In genomic region chr9:101448680-101449070, GRCh38 we compare ENCODE assay signal across 10 cellular contexts. TPM values are rescaled to one million over a fixed set of nuclear protein-coding genes. Genes with fewer than 3 reads are reported as not detected.
DNase-seq lines count a peak whose midpoint lies in the region; ATAC-seq and TF ChIP-seq lines count a peak whose summit lies in the region.
"Had no signal": no experiment of that assay in that cellular context is flagged by ENCODE, and none has a peak within 500 bp of the region (broad histone marks: within the 10 kb centered on the region; RNA-seq: fewer than 3 reads in every experiment).

No MANE protein-coding gene starts in this region.

- peaks cover 2% of the 10 kb centered on the region for H3K27me3 Mint-ChIP-seq in progenitor cell of endocrine pancreas

- no peak overlapping the region for H3K27ac Mint-ChIP-seq in progenitor cell of endocrine pancreas

- TF ChIP-seq CTCF in MM.1S (IDR thresholded peaks at IDR 0.05; ENCODE audit: low read length) (no peak), progenitor cell of endocrine pancreas (IDR thresholded peaks at IDR 0.05; ENCODE audit: unreplicated experiment) (no peak), ovary (IDR thresholded peaks at IDR 0.05) (no peak)

- H3K9me3 ChIP-seq in GM23248 (ENCODE audit: low read depth) = no peaks in the 10 kb centered on the region
- H3K9me3 ChIP-seq in MM.1S (replicated peaks; ENCODE audit: insufficient read depth, low read length) = no peaks in the 10 kb centered on the region
- peaks cover 0 to 12% of the 10 kb centered on the region in 2 donors for H3K9me3 ChIP-seq in duodenal mucosa (ENCODE audit: control insufficient read depth in 1 of 2, low read length in 2 of 2)
- H3K9me3 ChIP-seq in ovary = no peaks in the 10 kb centered on the region

- H3K36me3 Mint-ChIP-seq in progenitor cell of endocrine pancreas (ENCODE audit: insufficient read depth) = peaks cover 1% of the 10 kb centered on the region

- no peak for TF ChIP-seq EP300 in ovary (IDR thresholded peaks at IDR 0.05)

- no peak for ATAC-seq in GM21360 (IDR thresholded peaks at IDR 0.05; ENCODE audit: unreplicated experiment)

- H3K4me3 ChIP-seq in GM23248 (peak overlapping the region; percentile 78), MM.1S (ENCODE audit: low read length) (peak overlapping the region; percentile 83), duodenal mucosa (ENCODE audit: low read depth in 1 of 2, low read length in 2 of 2) (peak overlapping the region; percentile 13 to 68), ovary (no peak overlapping the region)

- H3K27me3 ChIP-seq in GM23248 (replicated peaks; ENCODE audit: insufficient read depth) (0 out of 2 replicates have a peak, but pooled peaks cover 7% of the 10 kb centered on the region), MM.1S (replicated peaks; ENCODE audit: insufficient read depth, low read length) (no peaks in the 10 kb centered on the region), duodenal mucosa (ENCODE audit: control insufficient read depth in 1 of 2, insufficient read depth in 2 of 2, low read length in 2 of 2) (no peaks in the 10 kb centered on the region), ovary (no peaks in the 10 kb centered on the region)

- H4K20me1 ChIP-seq in GM23248 (ENCODE audit: insufficient read depth) (no peaks in the 10 kb centered on the region), MM.1S (ENCODE audit: insufficient read depth, low read length) (no peaks in the 10 kb centered on the region)

- in situ Hi-C loops in GM23248 (cut with MboI) = no loop called here

- H2AFZ ChIP-seq in GM23248 (peak overlapping the region; percentile 80), MM.1S (ENCODE audit: low read length) (peak overlapping the region; percentile 83)

- peaks cover 10% of the 10 kb centered on the region for H3K4me1 Mint-ChIP-seq in progenitor cell of endocrine pancreas (ENCODE audit: low read depth)

- intact Hi-C loops in ovary (cut with DNase I) = no loop called here

- H3K36me3 ChIP-seq in GM23248 (ENCODE audit: low read depth) (no peaks in the 10 kb centered on the region), MM.1S (replicated peaks; ENCODE audit: insufficient read depth, low read length) (no peaks in the 10 kb centered on the region), duodenal mucosa (ENCODE audit: control insufficient read depth in 1 of 2, insufficient read depth in 2 of 2, low read length in 2 of 2) (no peaks in the 10 kb centered on the region), ovary (no peaks in the 10 kb centered on the region)

- TF ChIP-seq POLR2A in ovary (IDR thresholded peaks at IDR 0.05) = no peak

- H3K9me2 ChIP-seq in GM23248 (ENCODE audit: insufficient read depth) = no peaks in the 10 kb centered on the region
- H3K9me2 ChIP-seq in MM.1S (replicated peaks; ENCODE audit: insufficient read depth, low read length) = no peaks in the 10 kb centered on the region

- H3F3A ChIP-seq in GM23248 (ENCODE audit: insufficient read depth) = no peaks in the 10 kb centered on the region
- no peaks in the 10 kb centered on the region for H3F3A ChIP-seq in MM.1S (ENCODE audit: insufficient read depth, low read length)

- H3K9me3 Mint-ChIP-seq in progenitor cell of endocrine pancreas (ENCODE audit: low read depth) = peaks cover 16% of the 10 kb centered on the region

- WGBS in GM23248 (ENCODE audit: low coverage in 1 of 2, low lambda C conversion rate in 2 of 2, missing lambda C conversion rate in 2 of 2), 2 experiments = 36 to 50% methylated on average over 4 of the region's 4 CpGs
- 48 to 62% (median 55%) methylated on average over 4 of the region's 4 CpGs for WGBS in ovary, 3 donors

- H3K9ac ChIP-seq in GM23248 = no peak overlapping the region
- peak overlapping the region; percentile 80; the same call in 1 of the 2 replicates for H3K9ac ChIP-seq in MM.1S (ENCODE audit: low read length)
- H3K9ac ChIP-seq in duodenal mucosa (ENCODE audit: low read depth in 1 of 2, low read length in 2 of 2) = no peak overlapping the region

- no peaks in the 10 kb centered on the region for H3K79me2 ChIP-seq in GM23248 (ENCODE audit: insufficient read depth)
- H3K79me2 ChIP-seq in MM.1S (ENCODE audit: low read length) = no peaks in the 10 kb centered on the region

- H3K4me1 ChIP-seq in GM23248 (ENCODE audit: insufficient read depth) (peaks cover 3% of the 10 kb centered on the region; the same call in 1 of the 2 replicates), MM.1S (ENCODE audit: low read length) (peaks cover 4% of the 10 kb centered on the region), duodenal mucosa (ENCODE audit: control insufficient read depth in 1 of 2, insufficient read depth in 2 of 2, low read length in 2 of 2) (peaks cover 18 to 25% of the 10 kb centered on the region in 2 donors), ovary (ENCODE audit: insufficient read depth) (no peaks in the 10 kb centered on the region)

- no peak for DNase-seq in GM23248
- no peak for DNase-seq in MM.1S
- DNase-seq in progenitor cell of endocrine pancreas (ENCODE audit: low spot score, unreplicated experiment) = no peak
- no peak for DNase-seq in ovary
- DNase-seq in activated CD8-positive, alpha-beta memory T cell treated with anti-CD3 and anti-CD28 coated beads, Interleukin-2, amount 50 U/mL, for 48 hours = no peak
- DNase-seq: GF-D8, NCI-H2171 had no signal

- H3K27ac ChIP-seq in GM23248 (no peak overlapping the region), MM.1S (ENCODE audit: low read length) (peak overlapping the region; percentile 61; the same call in 1 of the 2 replicates), duodenal mucosa (ENCODE audit: low read depth, low read length) (no peak overlapping the region), ovary (no peak overlapping the region)

- H3K4me2 ChIP-seq in GM23248 (ENCODE audit: unreplicated experiment) (peak overlapping the region; percentile 81), MM.1S (ENCODE audit: low read depth, low read length) (peak overlapping the region; percentile 60)

- peak overlapping the region; percentile 78 for H3K4me3 Mint-ChIP-seq in progenitor cell of endocrine pancreas (ENCODE audit: low read depth)

RNA-seq across cellular contexts. Expression of gene ALDOB, which starts 13.1 kb away (rescaled TPM):
- not detected in 2 replicates for total RNA-seq in GM23248 (2014; rRNA removed; shearing (Covaris generic))
- polyA plus RNA-seq in GM23248 (2016; fragmentation: Nextera tagmentation; extraction: Ambion mirVana) = 0.08 TPM in 1 of 2 replicates, not detected in the other
- not detected in 2 replicates for total RNA-seq in progenitor cell of endocrine pancreas
- 10 to 100 TPM in 1 of 7 donors, 1 to 10 TPM in 2, under 1 TPM in 2, not detected in 2; 0.37 to 14.7 (median 1.0) TPM for total RNA-seq in ovary
- under 1 TPM; 0.18 to 0.27 TPM for polyA plus RNA-seq in ovary
- total RNA-seq: HT1080 had no signal

RNA-seq across cellular contexts. Expression of gene ZNF189, which starts 50.0 kb away (rescaled TPM):
- total RNA-seq in GM23248 (2014; rRNA removed; shearing (Covaris generic)) = 10.2 and 16.6 TPM in 2 replicates
- polyA plus RNA-seq in GM23248 (2016; fragmentation: Nextera tagmentation; extraction: Ambion mirVana) = 7.0 and 7.1 TPM in 2 replicates
- total RNA-seq in progenitor cell of endocrine pancreas = 31.4 and 32.5 TPM in 2 replicates
- 10 to 100 TPM; 14.9 to 30.5 (median 25.1) TPM for total RNA-seq in ovary
- 10 to 100 TPM; 11.3 to 25.4 TPM for polyA plus RNA-seq in ovary

RNA-seq across cellular contexts. Expression of gene MRPL50, which starts 50.3 kb away (rescaled TPM):
- 5.8 and 11.5 TPM in 2 replicates for total RNA-seq in GM23248 (2014; rRNA removed; shearing (Covaris generic))
- polyA plus RNA-seq in GM23248 (2016; fragmentation: Nextera tagmentation; extraction: Ambion mirVana) (18.0 and 19.3 TPM in 2 replicates), ovary (10 to 100 TPM in 1 of 2 donors, 1 to 10 TPM in 1; 9.2 to 12.9 TPM)
- total RNA-seq in progenitor cell of endocrine pancreas (14.4 and 16.1 TPM in 2 replicates), ovary (10 to 100 TPM; 13.1 to 16.9 (median 15.2) TPM)
